ENCODE assay signal across 8 cellular contexts in the genomic region with DNA sequence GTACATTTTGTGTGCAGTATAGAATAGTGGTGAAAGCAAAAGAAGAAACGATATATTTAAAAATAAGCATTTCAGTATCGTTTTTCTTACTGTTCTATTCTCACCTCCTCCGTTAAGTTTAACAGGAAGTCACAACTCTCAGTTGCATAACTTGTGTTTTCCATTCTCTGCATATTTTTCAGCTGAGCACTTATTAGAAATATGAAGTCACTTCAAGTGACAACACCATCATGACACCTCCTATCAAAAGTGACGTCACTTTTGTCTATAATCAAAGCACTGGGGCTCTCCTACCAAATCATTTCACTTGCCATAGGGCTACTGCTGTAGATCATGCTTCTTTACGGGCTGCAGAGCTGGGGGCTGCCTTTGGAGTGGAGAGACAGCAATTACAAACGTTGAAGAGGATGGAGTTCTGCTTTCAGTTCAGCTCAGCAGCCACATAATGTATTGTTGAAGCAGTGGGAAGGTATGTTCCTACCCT. TPM values are rescaled to one million over a fixed set of nuclear protein-coding genes. Genes with fewer than 3 reads are reported as not detected.
DNase-seq lines count a peak whose midpoint lies in the region; ATAC-seq, FAIRE-seq and TF ChIP-seq lines count a peak whose summit lies in the region.

No MANE protein-coding gene starts in this region.

- DNase-seq in GM12865 (ENCODE audit: low read depth) (peak; percentile 73), NCI-H1092 treated with DMSO at 0.1 percent for 48 hours (lab: John Stamatoyannopoulos, UW) (no peak), NCI-H526 (lab: John Stamatoyannopoulos, UW) (no peak), urothelium cell line (ENCODE audit: low spot score) (no peak)
- DNase-seq in activated naive CD8-positive, alpha-beta T cell treated with anti-CD3 and anti-CD28 coated beads for 36 hours = peak; percentile 42
- DNase-seq in stimulated activated naive CD4-positive, alpha-beta T cell (lab: John Stamatoyannopoulos, UW) = peak in 4 of 6 experiments; percentile 9 to 52 (median 22)

- peak overlapping the region; percentile 60 for H3K4me3 Mint-ChIP-seq in activated naive CD8-positive, alpha-beta T cell treated with anti-CD3 and anti-CD28 coated beads for 36 hours

- peak overlapping the region; percentile 95 for H3K27ac Mint-ChIP-seq in activated naive CD8-positive, alpha-beta T cell treated with anti-CD3 and anti-CD28 coated beads for 36 hours

- TF ChIP-seq CTCF in GM12865 (IDR thresholded peaks at IDR 0.05; ENCODE audit: insufficient read depth, low read depth, low read length, missing control alignments) = no peak

- peaks cover 75% of the 10 kb centered on the region for H3K36me3 Mint-ChIP-seq in activated naive CD8-positive, alpha-beta T cell treated with anti-CD3 and anti-CD28 coated beads for 36 hours

- H3K9me3 Mint-ChIP-seq in activated naive CD8-positive, alpha-beta T cell treated with anti-CD3 and anti-CD28 coated beads for 36 hours = peaks cover 2% of the 10 kb centered on the region

- peaks cover 77% of the 10 kb centered on the region for H3K4me1 Mint-ChIP-seq in activated naive CD8-positive, alpha-beta T cell treated with anti-CD3 and anti-CD28 coated beads for 36 hours

- FAIRE-seq in urothelium cell line (lab: Jason Lieb, UNC) = no peak

- no peak overlapping the region for H3K4me3 ChIP-seq in GM12865 (ENCODE audit: low read depth, low read length)

- no peaks in the 10 kb centered on the region for H3K27me3 Mint-ChIP-seq in activated naive CD8-positive, alpha-beta T cell treated with anti-CD3 and anti-CD28 coated beads for 36 hours

- ATAC-seq in GM21381 (IDR thresholded peaks at IDR 0.05; ENCODE audit: unreplicated experiment) (peak; percentile 78), HG03520 (IDR thresholded peaks at IDR 0.05; ENCODE audit: unreplicated experiment) (peak; percentile 68)

RNA-seq across cellular contexts. Expression of gene STAT4, which starts 36.3 kb away (rescaled TPM):
- total RNA-seq in activated naive CD8-positive, alpha-beta T cell treated with anti-CD3 and anti-CD28 coated beads for 36 hours = 10 to 100 TPM; 80.6 to 81.0 TPM

Comparison
In these comparisons a context has a peak if more than half of its experiments do, and no peak if none do; other contexts are left out.
1. DNase-seq: peak in GM12865 (single experiment), activated naive CD8-positive, alpha-beta T cell treated with anti-CD3 and anti-CD28 coated beads for 36 hours (single experiment) and stimulated activated naive CD4-positive, alpha-beta T cell (4 of 6); none in NCI-H1092 treated with DMSO at 0.1 percent for 48 hours (single experiment), NCI-H526 (0 of 2) and urothelium cell line (single experiment).